ENCODE assay signal across 1 cellular context in the genomic region with DNA sequence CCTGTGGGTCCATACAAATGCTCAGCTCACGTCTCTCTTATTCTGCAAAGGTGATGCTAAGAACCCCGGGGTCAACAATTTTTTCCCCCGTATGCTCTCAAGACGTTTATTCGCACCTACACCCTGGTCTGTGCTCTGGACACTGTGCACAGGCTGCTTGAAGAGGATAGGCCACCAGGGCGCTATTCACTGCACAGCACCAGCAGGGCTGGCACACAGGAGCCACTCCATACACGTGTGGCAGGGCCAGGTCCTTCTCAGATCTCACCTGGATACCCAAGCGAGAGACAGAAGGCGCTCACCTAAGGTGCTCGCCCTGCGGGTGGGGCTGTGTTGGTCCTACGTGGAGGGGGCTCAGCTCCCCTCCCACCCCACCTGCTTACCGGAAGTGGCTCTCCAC.
TF ChIP-seq lines count a peak whose summit lies in the region.

No MANE protein-coding gene starts in this region.

TF ChIP-seq in SK-N-SH, 30 proteins besides CTCF, POLR2A, EP300 and RAD21:
- TF ChIP-seq, protein P1, sequence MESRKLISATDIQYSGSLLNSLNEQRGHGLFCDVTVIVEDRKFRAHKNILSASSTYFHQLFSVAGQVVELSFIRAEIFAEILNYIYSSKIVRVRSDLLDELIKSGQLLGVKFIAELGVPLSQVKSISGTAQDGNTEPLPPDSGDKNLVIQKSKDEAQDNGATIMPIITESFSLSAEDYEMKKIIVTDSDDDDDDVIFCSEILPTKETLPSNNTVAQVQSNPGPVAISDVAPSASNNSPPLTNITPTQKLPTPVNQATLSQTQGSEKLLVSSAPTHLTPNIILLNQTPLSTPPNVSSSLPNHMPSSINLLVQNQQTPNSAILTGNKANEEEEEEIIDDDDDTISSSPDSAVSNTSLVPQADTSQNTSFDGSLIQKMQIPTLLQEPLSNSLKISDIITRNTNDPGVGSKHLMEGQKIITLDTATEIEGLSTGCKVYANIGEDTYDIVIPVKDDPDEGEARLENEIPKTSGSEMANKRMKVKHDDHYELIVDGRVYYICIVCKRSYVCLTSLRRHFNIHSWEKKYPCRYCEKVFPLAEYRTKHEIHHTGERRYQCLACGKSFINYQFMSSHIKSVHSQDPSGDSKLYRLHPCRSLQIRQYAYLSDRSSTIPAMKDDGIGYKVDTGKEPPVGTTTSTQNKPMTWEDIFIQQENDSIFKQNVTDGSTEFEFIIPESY (IDR thresholded peaks at IDR 0.05; ENCODE audit: borderline replicate concordance, low read depth): no peak
- TF ChIP-seq TCF12 (IDR thresholded peaks at IDR 0.05): no peak
- TF ChIP-seq, protein P2, sequence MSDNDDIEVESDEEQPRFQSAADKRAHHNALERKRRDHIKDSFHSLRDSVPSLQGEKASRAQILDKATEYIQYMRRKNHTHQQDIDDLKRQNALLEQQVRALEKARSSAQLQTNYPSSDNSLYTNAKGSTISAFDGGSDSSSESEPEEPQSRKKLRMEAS (IDR thresholded peaks at IDR 0.05; ENCODE audit: low read depth): no peak
